In the genomic region with DNA sequence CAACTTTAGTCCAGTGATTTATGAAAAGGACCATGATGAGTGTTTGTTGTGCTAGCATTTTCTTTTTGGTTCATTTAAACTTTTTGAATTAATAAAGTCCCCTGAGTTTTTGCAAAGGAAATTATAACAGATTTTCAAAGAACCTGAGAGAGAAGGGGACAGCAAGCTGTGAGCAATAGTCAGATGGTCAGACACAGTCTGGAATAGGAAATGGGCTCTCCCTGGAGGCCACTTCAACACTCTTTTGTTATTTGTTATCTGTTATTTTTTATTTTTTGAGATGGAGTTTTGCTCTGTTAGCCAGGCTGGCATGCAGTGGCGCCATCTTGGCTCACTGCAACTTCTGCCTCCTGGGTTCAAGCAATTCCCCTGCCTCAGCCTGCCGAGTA, we compare ENCODE assay signal across 17 cellular contexts.
DNase-seq lines count a peak whose midpoint lies in the region; ATAC-seq, FAIRE-seq and TF ChIP-seq lines count a peak whose summit lies in the region.
"Had no signal": no experiment of that assay in that cellular context is flagged by ENCODE, and none has a peak within 500 bp of the region (broad histone marks: within the 10 kb centered on the region; RNA-seq: fewer than 3 reads in every experiment).

No MANE protein-coding gene starts in this region.

- no peaks in the 10 kb centered on the region for H3K9me1 ChIP-seq in keratinocyte (ENCODE audit: control insufficient read depth, extremely low read depth, insufficient read depth, low read length)

- H3K4me2 ChIP-seq in astrocyte (ENCODE audit: low read length) (peak overlapping the region; percentile 69), keratinocyte (ENCODE audit: control insufficient read depth, extremely low read depth, insufficient read depth, low read depth, low read length) (no peak overlapping the region)

- H3K4me1 ChIP-seq in astrocyte (ENCODE audit: insufficient read depth, low read length) (peaks cover 35% of the 10 kb centered on the region), keratinocyte (ENCODE audit: control insufficient read depth, extremely low read depth, insufficient read depth, low read length) (peaks cover 24% of the 10 kb centered on the region)

- no peaks in the 10 kb centered on the region for H3K9me3 ChIP-seq in astrocyte (ENCODE audit: insufficient read depth, low read depth, low read length)
- H3K9me3 ChIP-seq in keratinocyte (ENCODE audit: control insufficient read depth, low read depth, low read length) = no peaks in the 10 kb centered on the region
- H3K9me3 ChIP-seq: gastroesophageal sphincter had no signal

- H3K4me3 ChIP-seq in astrocyte (ENCODE audit: insufficient read depth, low read depth, low read length) (no peak overlapping the region), keratinocyte (ENCODE audit: control insufficient read depth in 2 of 3, extremely low read depth in 1 of 3, insufficient read depth in 2 of 3, low read depth in 1 of 3, low read length in 3 of 3) (no peak overlapping the region)
- H3K4me3 ChIP-seq: gastroesophageal sphincter had no signal

- no peak for TF ChIP-seq CTCF in HFFc6 (IDR thresholded peaks at IDR 0.05)
- TF ChIP-seq CTCF in astrocyte (IDR thresholded peaks at IDR 0.05; ENCODE audit: insufficient read depth, low read depth, low read length) = no peak
- no peak for TF ChIP-seq CTCF in keratinocyte (optimal IDR thresholded peaks at IDR 0.05 in 1 of 3, IDR thresholded peaks at IDR 0.05 in 1 of 3, conservative IDR thresholded peaks at IDR 0.05 in 1 of 3; ENCODE audit: extremely low read depth in 1 of 3, insufficient read depth in 2 of 3, low read length in 3 of 3)

- no peaks in the 10 kb centered on the region for H3K36me3 ChIP-seq in astrocyte (ENCODE audit: insufficient read depth, low read length)
- H3K36me3 ChIP-seq in keratinocyte (ENCODE audit: control insufficient read depth in 2 of 2, extremely low read depth in 1 of 2, insufficient read depth in 2 of 2, low read length in 2 of 2) = peaks cover 10 to 25% of the 10 kb centered on the region in 2 experiments
- H3K36me3 ChIP-seq: gastroesophageal sphincter had no signal

- H3K27me3 ChIP-seq in astrocyte (ENCODE audit: insufficient read depth, low read length) (no peaks in the 10 kb centered on the region), keratinocyte (ENCODE audit: control insufficient read depth, extremely low read depth, insufficient read depth, low read length) (no peaks in the 10 kb centered on the region)
- H3K27me3 ChIP-seq: gastroesophageal sphincter had no signal

- DNase-seq in A172 (ENCODE audit: low spot score) (peak; percentile 42), HFFc6 (peak; percentile 12), astrocyte (ENCODE audit: low read depth) (no peak), keratinocyte (ENCODE audit: low read depth, low spot score) (no peak), nucleus accumbens (lab: John Stamatoyannopoulos, UW) (no peak), frontal cortex (ENCODE audit: low spot score in 2 of 2) (no peak)
- no peak for DNase-seq in activated naive CD4-positive, alpha-beta T cell treated with anti-CD3 and anti-CD28 coated beads, Interleukin-2, amount 50 U/mL, for 72 hours (ENCODE audit: low spot score in 2 of 2)
- no peak for DNase-seq in stimulated activated CD4-positive, alpha-beta T cell treated with anti-CD3 and anti-CD28 coated beads, Interleukin-2, amount 100 ng/mL, for 48 hours
- DNase-seq: activated CD4-positive, CD25-positive, alpha-beta regulatory T cell; activated gamma-delta T cell treated with Interleukin-2 at 50 U/mL for 16 hours; effector CD8-positive, alpha-beta T cell; midbrain; NCI-H1694 treated with DMSO at 0.1 percent for 48 hours; NCI-H510A treated with DMSO at 0.1 percent for 48 hours; posterior cingulate gyrus had no signal

- H3K79me2 ChIP-seq in astrocyte (ENCODE audit: insufficient read depth, low read length) (no peaks in the 10 kb centered on the region), keratinocyte (ENCODE audit: control insufficient read depth, insufficient read depth, low read length) (peaks cover 3% of the 10 kb centered on the region)

- H3K9me3 Mint-ChIP-seq in HFFc6 = no peaks in the 10 kb centered on the region
- no peaks in the 10 kb centered on the region for H3K9me3 Mint-ChIP-seq in astrocyte (ENCODE audit: unreplicated experiment)
- H3K9me3 Mint-ChIP-seq in activated naive CD4-positive, alpha-beta T cell treated with anti-CD3 and anti-CD28 coated beads, Interleukin-2, amount 50 U/mL, for 72 hours = no peaks in the 10 kb centered on the region
- H3K9me3 Mint-ChIP-seq: T-cell had no signal

- H3K27me3 Mint-ChIP-seq in HFFc6 (ENCODE audit: insufficient read depth) (no peaks in the 10 kb centered on the region; the same call in none of the 2 replicates), astrocyte (ENCODE audit: low read depth, unreplicated experiment) (no peaks in the 10 kb centered on the region)

- peaks cover 10% of the 10 kb centered on the region for H3K36me3 Mint-ChIP-seq in HFFc6 (ENCODE audit: low read depth)
- H3K36me3 Mint-ChIP-seq in astrocyte (ENCODE audit: low read depth, unreplicated experiment) = peaks cover 2% of the 10 kb centered on the region
- H3K36me3 Mint-ChIP-seq in activated naive CD4-positive, alpha-beta T cell treated with anti-CD3 and anti-CD28 coated beads, Interleukin-2, amount 50 U/mL, for 72 hours = no peaks in the 10 kb centered on the region
- H3K36me3 Mint-ChIP-seq: T-cell had no signal

- no peak for ATAC-seq in activated naive CD4-positive, alpha-beta T cell treated with anti-CD3 and anti-CD28 coated beads, Interleukin-2, amount 50 U/mL, for 72 hours
- ATAC-seq: T-cell had no signal

- FAIRE-seq in astrocyte (lab: Jason Lieb, UNC) (no peak), keratinocyte (lab: Jason Lieb, UNC) (no peak), frontal cortex (lab: Jason Lieb, UNC) (no peak)

- H2AFZ ChIP-seq in astrocyte (ENCODE audit: low read depth, low read length) = peak overlapping the region; percentile 31
- H2AFZ ChIP-seq in keratinocyte (ENCODE audit: control insufficient read depth, low read length) = no peak overlapping the region

- H3K27ac ChIP-seq in astrocyte (ENCODE audit: low read depth, low read length) (peak overlapping the region; percentile 92), keratinocyte (ENCODE audit: control insufficient read depth, insufficient read depth, low read length) (peak overlapping the region; percentile 30)

- H4K20me1 ChIP-seq in astrocyte (ENCODE audit: insufficient read depth, low read length) (no peaks in the 10 kb centered on the region), keratinocyte (ENCODE audit: control insufficient read depth, extremely low read depth, insufficient read depth, low read length) (no peaks in the 10 kb centered on the region)

- H3K4me3 Mint-ChIP-seq in HFFc6 = peak overlapping the region; percentile 58
- H3K4me3 Mint-ChIP-seq in astrocyte (ENCODE audit: unreplicated experiment) = no peak overlapping the region
- H3K4me3 Mint-ChIP-seq: T-cell had no signal

- dilution Hi-C loops in keratinocyte (cut with MboI; ENCODE audit: extremely low pct_ligation_motif_present, low sequenced_read_pairs) = no loop called here

- H3K4me1 Mint-ChIP-seq in HFFc6 (ENCODE audit: low read depth) (peaks cover 62% of the 10 kb centered on the region), astrocyte (ENCODE audit: low read depth, unreplicated experiment) (peaks cover 27% of the 10 kb centered on the region)
- H3K4me1 Mint-ChIP-seq: T-cell had no signal

- H3K27ac Mint-ChIP-seq in HFFc6 (peak overlapping the region; percentile 99), astrocyte (ENCODE audit: unreplicated experiment) (peak overlapping the region; percentile 99)
- H3K27ac Mint-ChIP-seq in activated naive CD4-positive, alpha-beta T cell treated with anti-CD3 and anti-CD28 coated beads, Interleukin-2, amount 50 U/mL, for 72 hours = no peak overlapping the region
- H3K27ac Mint-ChIP-seq: T-cell had no signal

- H3K9ac ChIP-seq in astrocyte (ENCODE audit: low read length) (peak overlapping the region; percentile 69), keratinocyte (ENCODE audit: control insufficient read depth, extremely low read depth, insufficient read depth, low read length) (no peak overlapping the region)

Comparison
In these comparisons a context has a peak if more than half of its experiments do, and no peak if none do; other contexts are left out.
1. DNase-seq: peak in A172 (single experiment) and HFFc6 (single experiment); none in astrocyte (single experiment), keratinocyte (single experiment), activated naive CD4-positive, alpha-beta T cell treated with anti-CD3 and anti-CD28 coated beads, Interleukin-2, amount 50 U/mL, for 72 hours (0 of 2), stimulated activated CD4-positive, alpha-beta T cell treated with anti-CD3 and anti-CD28 coated beads, Interleukin-2, amount 100 ng/mL, for 48 hours (0 of 2), nucleus accumbens (0 of 56) and frontal cortex (0 of 2).
2. H3K27ac Mint-ChIP-seq: peak in HFFc6 (single experiment) and astrocyte (single experiment); none in activated naive CD4-positive, alpha-beta T cell treated with anti-CD3 and anti-CD28 coated beads, Interleukin-2, amount 50 U/mL, for 72 hours (0 of 2).